In the genomic region with DNA sequence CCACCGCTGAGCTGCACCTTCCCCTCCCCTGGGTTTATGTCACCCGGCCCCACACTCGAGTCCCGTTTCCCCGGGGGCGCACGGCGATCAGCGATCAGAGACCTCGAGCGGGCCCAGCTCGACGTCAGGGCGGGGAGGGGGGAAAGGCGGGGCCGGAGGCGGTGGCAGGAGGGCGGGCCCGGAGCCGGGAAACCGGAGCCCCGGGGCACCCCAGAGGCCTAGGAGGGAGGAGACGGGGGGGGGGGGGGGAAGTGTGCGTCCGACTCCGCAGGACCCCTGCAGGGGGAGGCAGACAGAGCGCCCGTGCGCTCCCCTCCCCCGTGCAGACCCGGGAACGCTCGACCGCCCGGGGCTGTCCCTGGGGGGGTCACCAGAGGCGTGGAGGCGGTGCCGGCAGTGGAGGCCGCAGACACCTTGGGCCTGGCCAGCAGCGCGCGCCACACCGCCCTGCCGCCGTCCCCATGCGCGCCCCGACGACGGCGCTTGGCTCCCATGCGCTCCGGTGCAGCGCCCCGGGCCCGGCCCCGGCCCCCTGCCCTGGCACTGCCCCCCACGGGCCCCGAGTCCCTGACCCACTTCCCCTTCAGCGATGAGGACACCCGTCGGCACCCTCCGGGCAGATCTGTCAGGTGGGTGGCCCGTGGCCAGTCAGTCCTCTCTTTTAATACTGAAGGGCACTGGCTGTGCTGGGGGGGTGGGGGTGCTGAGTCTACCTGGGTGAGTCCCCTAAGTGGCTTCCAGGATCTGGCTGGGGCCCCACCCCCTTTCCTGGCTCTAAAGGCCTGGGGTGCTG, we compare ENCODE assay signal across 8 cellular contexts. TPM values are rescaled to one million over a fixed set of nuclear protein-coding genes. Genes with fewer than 3 reads are reported as not detected.
A peak's percentile ranks its signal among the peaks of the same experiment; 100 is the strongest.
DNase-seq lines count a peak whose midpoint lies in the region; ATAC-seq and TF ChIP-seq lines count a peak whose summit lies in the region.

No MANE protein-coding gene starts in this region.

- H3K4me1 ChIP-seq in DOHH2 (ENCODE audit: control insufficient read depth, low read length) (peaks cover 59% of the 10 kb centered on the region), OCI-LY1 (ENCODE audit: insufficient read depth, low read length, severe bottlenecking) (peaks cover 26% of the 10 kb centered on the region), rectal smooth muscle tissue (ENCODE audit: control insufficient read depth, insufficient read depth, low read length) (peaks cover 8% of the 10 kb centered on the region)

- H2AFZ ChIP-seq in OCI-LY1 (ENCODE audit: low read length): no peak overlapping the region

- peaks cover 67% of the 10 kb centered on the region for H3K79me2 ChIP-seq in DOHH2 (ENCODE audit: control insufficient read depth, low read length)
- H3K79me2 ChIP-seq in OCI-LY1 (ENCODE audit: insufficient read depth, low read length): no peaks in the 10 kb centered on the region

- peak overlapping the region; percentile 69 for H3K4me2 ChIP-seq in DOHH2 (ENCODE audit: low read length)
- H3K4me2 ChIP-seq in OCI-LY1 (ENCODE audit: low read length): peak overlapping the region; percentile 51

- H3F3A ChIP-seq in DOHH2 (ENCODE audit: control insufficient read depth, insufficient read depth) (peaks cover 20% of the 10 kb centered on the region), OCI-LY1 (ENCODE audit: insufficient read depth, low read length) (no peaks in the 10 kb centered on the region)

- H3K9me2 ChIP-seq in DOHH2 (replicated peaks; ENCODE audit: control insufficient read depth, low read length) (no peaks in the 10 kb centered on the region), OCI-LY1 (ENCODE audit: low read depth, low read length) (no peaks in the 10 kb centered on the region)

- H3K27me3 ChIP-seq in DOHH2 (ENCODE audit: control insufficient read depth, low read length) (peaks cover 10% of the 10 kb centered on the region), OCI-LY1 (ENCODE audit: insufficient read depth, low read length) (peaks cover 24% of the 10 kb centered on the region), rectal smooth muscle tissue (ENCODE audit: control insufficient read depth, insufficient read depth, low read length) (peaks cover 4% of the 10 kb centered on the region)

- ATAC-seq in Right ventricle myocardium superior (ENCODE audit: poor library complexity): peak; percentile 79
- no peak for ATAC-seq in GM19452 (IDR thresholded peaks at IDR 0.05; ENCODE audit: unreplicated experiment)
- no peak for ATAC-seq in GM18873 (IDR thresholded peaks at IDR 0.05; ENCODE audit: low FRiP score, unreplicated experiment)

- H3K4me3 ChIP-seq in DOHH2 (ENCODE audit: low read length) (peak overlapping the region; percentile 52), OCI-LY1 (ENCODE audit: low read depth, low read length, poor library complexity, severe bottlenecking) (no peak overlapping the region), rectal smooth muscle tissue (ENCODE audit: low read length) (peak overlapping the region; percentile 50)

- intact Hi-C loops in Right ventricle myocardium superior (cut with DNase I): no loop called here

- H3K9me3 ChIP-seq in DOHH2 (ENCODE audit: control insufficient read depth, insufficient read depth, low read length) (no peaks in the 10 kb centered on the region), OCI-LY1 (ENCODE audit: low read length) (no peaks in the 10 kb centered on the region)

- H3K27ac ChIP-seq in DOHH2 (ENCODE audit: low read depth, low read length) (no peak overlapping the region), OCI-LY1 (ENCODE audit: low read depth, low read length, poor library complexity, severe bottlenecking) (no peak overlapping the region), rectal smooth muscle tissue (ENCODE audit: low read depth, low read length) (no peak overlapping the region)

- TF ChIP-seq CTCF in DOHH2 (IDR thresholded peaks at IDR 0.05; ENCODE audit: low read depth, low read length, poor library complexity, severe bottlenecking) (no peak), OCI-LY1 (IDR thresholded peaks at IDR 0.05; ENCODE audit: low read length) (no peak)

- H3K9ac ChIP-seq in OCI-LY1 (ENCODE audit: low read length) (no peak overlapping the region), rectal smooth muscle tissue (ENCODE audit: low read length) (no peak overlapping the region)

- DNase-seq in activated effector memory CD4-positive, alpha-beta T cell treated with Interleukin-2 at 50 U/mL for 16 hours: peak; percentile 57
- DNase-seq in Right ventricle myocardium superior (peak; percentile 87), SHP77 treated with DMSO at 0.1 percent for 48 hours (lab: John Stamatoyannopoulos, UW) (no peak)

- H3K36me3 ChIP-seq in DOHH2 (ENCODE audit: control insufficient read depth, low read length) (no peaks in the 10 kb centered on the region), OCI-LY1 (ENCODE audit: insufficient read depth, low read length) (no peaks in the 10 kb centered on the region), rectal smooth muscle tissue (ENCODE audit: control insufficient read depth, insufficient read depth, low read length) (no peaks in the 10 kb centered on the region)

- H4K20me1 ChIP-seq in DOHH2 (ENCODE audit: control insufficient read depth, insufficient read depth, low read depth, low read length): peaks cover 32% of the 10 kb centered on the region
- H4K20me1 ChIP-seq in OCI-LY1 (ENCODE audit: insufficient read depth, low read length): no peaks in the 10 kb centered on the region

RNA-seq across cellular contexts. Expression of a gene that starts 11.8 kb away (rescaled TPM):
- total RNA-seq in Right ventricle myocardium superior: 36.8 TPM

RNA-seq across cellular contexts. Expression of a gene that starts 28.8 kb away (rescaled TPM):
- 146 TPM for total RNA-seq in Right ventricle myocardium superior

RNA-seq across cellular contexts. Expression of a gene that starts 51.8 kb away (rescaled TPM):
- 60.3 TPM for total RNA-seq in Right ventricle myocardium superior
